In the genomic region with DNA sequence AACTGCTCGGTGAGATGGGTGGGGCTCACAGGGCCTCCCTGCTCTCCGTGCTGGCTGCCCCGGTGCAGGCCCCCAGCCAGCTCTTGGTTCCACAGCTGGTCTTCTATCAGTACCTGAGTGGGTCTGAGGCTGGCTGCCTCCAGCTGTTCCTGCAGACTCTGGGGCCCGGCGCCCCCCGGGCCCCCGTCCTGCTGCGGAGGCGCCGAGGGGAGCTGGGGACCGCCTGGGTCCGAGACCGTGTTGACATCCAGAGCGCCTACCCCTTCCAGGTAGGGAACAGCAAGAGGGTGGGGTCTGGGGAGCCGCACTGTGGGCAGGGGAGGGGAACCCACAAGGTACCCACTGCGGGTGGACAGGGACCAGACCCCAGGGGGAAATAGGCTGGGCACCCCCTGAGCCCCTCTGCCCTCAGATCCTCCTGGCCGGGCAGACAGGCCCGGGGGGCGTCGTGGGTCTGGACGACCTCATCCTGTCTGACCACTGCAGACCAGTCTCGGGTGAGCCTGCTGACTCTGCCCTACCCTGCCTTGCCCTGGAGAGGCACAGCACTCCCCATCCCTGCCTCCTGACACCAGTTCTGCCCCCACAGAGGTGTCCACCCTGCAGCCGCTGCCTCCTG, we compare ENCODE assay signal across 13 cellular contexts.
"Had no signal": no experiment of that assay in that cellular context is flagged by ENCODE, and none has a peak within 500 bp of the region (broad histone marks: within the 10 kb centered on the region; RNA-seq: fewer than 3 reads in every experiment).

No MANE protein-coding gene starts in this region.

- H3K36me3 ChIP-seq: transverse colon had no signal

- DNase-seq: activated CD4-positive, alpha-beta T cell treated with anti-CD3 and anti-CD28 coated beads, Interleukin-2, amount 50 U/mL, for 4 hours; activated CD4-positive, CD25-positive, alpha-beta regulatory T cell treated with anti-CD3 and anti-CD28 coated beads, Interleukin-2, amount 50 U/mL, for 72 hours; caudate nucleus; immature natural killer cell; mesenchymal stem cell had no signal

- H3K27ac Mint-ChIP-seq: activated T-helper 17 cell treated with anti-CD3 and anti-CD28 coated beads, Interleukin-2, amount 50 U/mL, for 72 hours; dendritic cell treated with granulocyte-macrophage colony-stimulating factor and Interleukin-4, amounts not matched to agents 40 ng/mL and 50 ng/mL, for 4 days; immature natural killer cell; natural killer cell treated with Interleukin-12 subunit alpha and Interleukin-12 subunit beta and Interleukin-15 and Interleukin-18, amount 100 ng/mL, for 72 hours; stimulated activated memory B cell treated with anti-CD40 and anti-IgM and Interleukin-4, amounts not matched to agents 10 μg/mL and 1 μg/mL and 100 μg/mL, for 72 hours had no signal

- ATAC-seq: activated T-helper 17 cell treated with anti-CD3 and anti-CD28 coated beads, Interleukin-2, amount 50 U/mL, for 72 hours; left lobe of liver; natural killer cell treated with Interleukin-12 subunit alpha and Interleukin-12 subunit beta and Interleukin-15 and Interleukin-18, amount 100 ng/mL, for 72 hours; stimulated activated memory B cell treated with anti-CD40 and anti-IgM and Interleukin-4, amounts not matched to agents 10 μg/mL and 1 μg/mL and 100 μg/mL, for 72 hours had no signal

- H3K4me3 ChIP-seq: adrenal gland, skin epidermis, transverse colon had no signal

- H3K27me3 Mint-ChIP-seq: activated T-helper 17 cell treated with anti-CD3 and anti-CD28 coated beads, Interleukin-2, amount 50 U/mL, for 72 hours; dendritic cell treated with granulocyte-macrophage colony-stimulating factor and Interleukin-4, amounts not matched to agents 40 ng/mL and 50 ng/mL, for 4 days; natural killer cell treated with Interleukin-12 subunit alpha and Interleukin-12 subunit beta and Interleukin-15 and Interleukin-18, amount 100 ng/mL, for 72 hours; stimulated activated memory B cell treated with anti-CD40 and anti-IgM and Interleukin-4, amounts not matched to agents 10 μg/mL and 1 μg/mL and 100 μg/mL, for 72 hours had no signal

- H3K36me3 Mint-ChIP-seq: immature natural killer cell; natural killer cell treated with Interleukin-12 subunit alpha and Interleukin-12 subunit beta and Interleukin-15 and Interleukin-18, amount 100 ng/mL, for 72 hours had no signal

- H3K4me3 Mint-ChIP-seq: activated T-helper 17 cell treated with anti-CD3 and anti-CD28 coated beads, Interleukin-2, amount 50 U/mL, for 72 hours; dendritic cell treated with granulocyte-macrophage colony-stimulating factor and Interleukin-4, amounts not matched to agents 40 ng/mL and 50 ng/mL, for 4 days; immature natural killer cell; natural killer cell treated with Interleukin-12 subunit alpha and Interleukin-12 subunit beta and Interleukin-15 and Interleukin-18, amount 100 ng/mL, for 72 hours; stimulated activated memory B cell treated with anti-CD40 and anti-IgM and Interleukin-4, amounts not matched to agents 10 μg/mL and 1 μg/mL and 100 μg/mL, for 72 hours had no signal

- H3K4me1 Mint-ChIP-seq: activated T-helper 17 cell treated with anti-CD3 and anti-CD28 coated beads, Interleukin-2, amount 50 U/mL, for 72 hours had no signal

- H3K27me3 ChIP-seq: adrenal gland, transverse colon had no signal

- H3K27ac ChIP-seq: adrenal gland had no signal

- H3K9me3 ChIP-seq: adrenal gland, transverse colon had no signal
